Comparison of ENCODE assay signal across 20 cellular contexts in the genomic region with DNA sequence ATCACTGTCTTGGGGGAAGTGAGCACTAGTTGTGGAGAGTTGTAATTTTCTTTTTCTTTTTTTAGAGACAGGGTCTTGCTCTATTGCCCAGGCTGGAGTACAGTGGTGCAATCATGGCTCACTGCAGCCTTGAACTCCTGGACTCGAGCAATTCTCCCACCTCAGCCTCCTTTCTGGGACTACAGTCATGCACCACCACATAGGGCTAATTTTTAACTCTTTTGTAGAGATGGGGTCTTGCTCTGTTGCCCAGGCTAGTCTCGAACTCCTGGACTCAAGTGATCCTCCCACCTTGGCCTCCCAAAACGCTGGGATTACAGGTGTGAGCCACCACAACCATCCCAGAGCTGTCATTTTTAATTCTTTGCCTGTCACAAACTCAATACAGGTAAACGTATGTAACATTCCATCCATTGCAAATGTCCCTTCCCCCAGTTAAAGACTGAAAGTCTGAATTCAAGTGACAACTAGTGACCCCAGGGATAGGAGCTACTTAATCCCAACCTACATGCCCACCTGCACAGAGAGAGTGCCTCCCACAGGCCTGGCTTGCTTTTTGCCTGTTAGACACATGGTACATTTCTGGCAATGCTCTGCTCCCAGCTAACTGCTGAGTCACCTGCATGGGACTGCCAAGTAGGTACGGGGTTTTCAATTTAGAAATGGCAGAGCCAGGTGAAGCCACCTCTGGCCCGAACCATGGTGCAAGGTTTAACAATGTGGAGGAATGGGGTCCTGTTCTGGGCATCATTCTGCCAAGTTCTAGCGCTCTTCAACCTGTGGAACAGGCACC.
"Had no signal": no experiment of that assay in that cellular context is flagged by ENCODE, and none has a peak within 500 bp of the region (broad histone marks: within the 10 kb centered on the region; RNA-seq: fewer than 3 reads in every experiment).

No MANE protein-coding gene starts in this region.

- DNase-seq: activated B cell treated with CpG ODN at 0.5 μM for 24 hours; activated CD4-positive, alpha-beta T cell treated with anti-CD3 and anti-CD28 coated beads, Interleukin-2, amount 10 ng/mL, durations not matched to agents 24 days and 14 days; activated CD8-positive, alpha-beta memory T cell treated with anti-CD3 and anti-CD28 coated beads, Interleukin-2, amount 50 U/mL, for 4 hours; activated CD8-positive, alpha-beta T cell treated with anti-CD3 and anti-CD28 coated beads, Interleukin-2, amount 10 ng/mL, durations not matched to agents 7 days and 5 days; activated gamma-delta T cell; activated T-cell treated with anti-CD3 and anti-CD28 coated beads, Interleukin-2, amount 50 U/mL, for 48 hours; amniotic stem cell; esophagus squamous epithelium; hypothalamus; naive B cell; sigmoid colon; stimulated activated CD4-positive, alpha-beta T cell treated with anti-CD3 and anti-CD28 coated beads, Interleukin-12 subunit alpha, Interleukin-12 subunit beta, amount 100 ng/mL, for 4 hours; T-helper 17 cell had no signal

- H3K9me3 Mint-ChIP-seq: activated B cell treated with CpG ODN at 0.5 μM for 24 hours; activated CD4-positive, alpha-beta T cell treated with anti-CD3 and anti-CD28 coated beads, Interleukin-2, amount 10 ng/mL, durations not matched to agents 24 days and 14 days; central memory CD8-positive, alpha-beta T cell; naive B cell; neural progenitor cell; stimulated activated effector memory CD8-positive, alpha-beta T cell treated with anti-CD3 and anti-CD28 coated beads, Interleukin-12 subunit alpha, Interleukin-12 subunit beta, amount 100 ng/mL, for 72 hours had no signal

- ATAC-seq: activated CD8-positive, alpha-beta T cell treated with anti-CD3 and anti-CD28 coated beads, Interleukin-2, amount 10 ng/mL, durations not matched to agents 7 days and 5 days; stimulated activated effector memory CD8-positive, alpha-beta T cell treated with anti-CD3 and anti-CD28 coated beads, Interleukin-12 subunit alpha, Interleukin-12 subunit beta, amount 100 ng/mL, for 72 hours; T-helper 17 cell had no signal

- H3K4me1 ChIP-seq: neural progenitor cell had no signal

- H3K27ac Mint-ChIP-seq: activated B cell treated with CpG ODN at 0.5 μM for 24 hours; activated CD4-positive, alpha-beta T cell treated with anti-CD3 and anti-CD28 coated beads, Interleukin-2, amount 10 ng/mL, durations not matched to agents 24 days and 14 days; activated CD8-positive, alpha-beta T cell treated with anti-CD3 and anti-CD28 coated beads, Interleukin-2, amount 10 ng/mL, durations not matched to agents 7 days and 5 days; activated naive CD8-positive, alpha-beta T cell; neural progenitor cell; stimulated activated effector memory CD8-positive, alpha-beta T cell treated with anti-CD3 and anti-CD28 coated beads, Interleukin-12 subunit alpha, Interleukin-12 subunit beta, amount 100 ng/mL, for 72 hours; T-helper 17 cell had no signal

- H3K9me3 ChIP-seq: esophagus squamous epithelium, sigmoid colon, vagina had no signal

- H3K27me3 Mint-ChIP-seq: activated B cell treated with CpG ODN at 0.5 μM for 24 hours had no signal

- H3K36me3 Mint-ChIP-seq: activated naive CD8-positive, alpha-beta T cell; naive B cell; neural progenitor cell; stimulated activated effector memory CD8-positive, alpha-beta T cell treated with anti-CD3 and anti-CD28 coated beads, Interleukin-12 subunit alpha, Interleukin-12 subunit beta, amount 100 ng/mL, for 72 hours had no signal

- H3K27me3 ChIP-seq: esophagus squamous epithelium, neural progenitor cell, sigmoid colon, tibial nerve, vagina had no signal

- H3K9ac ChIP-seq: neural progenitor cell had no signal

- H3K36me3 ChIP-seq: esophagus squamous epithelium, neural progenitor cell, sigmoid colon, tibial nerve, vagina had no signal

- H3K4me3 Mint-ChIP-seq: activated B cell treated with CpG ODN at 0.5 μM for 24 hours; activated CD4-positive, alpha-beta T cell treated with anti-CD3 and anti-CD28 coated beads, Interleukin-2, amount 10 ng/mL, durations not matched to agents 24 days and 14 days; activated CD8-positive, alpha-beta T cell treated with anti-CD3 and anti-CD28 coated beads, Interleukin-2, amount 10 ng/mL, durations not matched to agents 7 days and 5 days; activated naive CD8-positive, alpha-beta T cell; central memory CD8-positive, alpha-beta T cell; neural progenitor cell; stimulated activated effector memory CD8-positive, alpha-beta T cell treated with anti-CD3 and anti-CD28 coated beads, Interleukin-12 subunit alpha, Interleukin-12 subunit beta, amount 100 ng/mL, for 72 hours; T-helper 17 cell had no signal

- H3K27ac ChIP-seq: coronary artery, esophagus squamous epithelium, neural progenitor cell, sigmoid colon, vagina had no signal

- H3K4me2 ChIP-seq: neural progenitor cell had no signal

- H2AFZ ChIP-seq: neural progenitor cell had no signal

- H3K4me1 Mint-ChIP-seq: activated CD4-positive, alpha-beta T cell treated with anti-CD3 and anti-CD28 coated beads, Interleukin-2, amount 10 ng/mL, durations not matched to agents 24 days and 14 days; central memory CD8-positive, alpha-beta T cell; stimulated activated effector memory CD8-positive, alpha-beta T cell treated with anti-CD3 and anti-CD28 coated beads, Interleukin-12 subunit alpha, Interleukin-12 subunit beta, amount 100 ng/mL, for 72 hours; T-helper 17 cell had no signal

- H3K4me3 ChIP-seq: coronary artery, esophagus squamous epithelium, neural progenitor cell, sigmoid colon, tibial nerve, vagina had no signal
